Comparison of ENCODE assay signal across 8 cellular contexts in genomic region chr3:53881691-53882593, GRCh38. TPM values are rescaled to one million over a fixed set of nuclear protein-coding genes. Genes with fewer than 3 reads are reported as not detected.
DNase-seq lines count a peak whose midpoint lies in the region; ATAC-seq and TF ChIP-seq lines count a peak whose summit lies in the region.

Gene ACTR8, minus strand, starts transcription at chr3:53882152. Its CDS starts 51 bp downstream, at chr3:53882101.

- H3K27me3 ChIP-seq in PC-9 (ENCODE audit: insufficient read depth, low read depth): no peaks in the 10 kb centered on the region
- H3K27me3 ChIP-seq in esophagus (ENCODE audit: control insufficient read depth in 1 of 2, insufficient read depth in 2 of 2, low read length in 2 of 2): no peaks in the 10 kb centered on the region
- H3K27me3 ChIP-seq in mucosa of stomach (ENCODE audit: control insufficient read depth, insufficient read depth, low read length): no peaks in the 10 kb centered on the region

- no peak for TF ChIP-seq CTCF in PC-9 (conservative IDR thresholded peaks at IDR 0.05)

- peak within 1 kb of the TSS; percentile 79 for H3K9ac ChIP-seq in mucosa of stomach (ENCODE audit: low read length)

- peak within 1 kb of the TSS; percentile 95 for H3K4me2 ChIP-seq in PC-9

- H3K36me3 ChIP-seq in PC-9 (ENCODE audit: low read depth) (peaks cover 16% of the 10 kb centered on the region; the same call in 1 of the 2 replicates), esophagus (ENCODE audit: control insufficient read depth in 2 of 2, insufficient read depth in 2 of 2, low read length in 1 of 2) (peaks cover 2 to 10% of the 10 kb centered on the region in 2 donors), mucosa of stomach (ENCODE audit: control insufficient read depth, insufficient read depth, low read length) (peaks cover 6% of the 10 kb centered on the region)

- H3K4me1 ChIP-seq in PC-9 (replicated peaks; ENCODE audit: insufficient read depth) (peaks cover 9% of the 10 kb centered on the region), esophagus (ENCODE audit: control insufficient read depth in 2 of 2, insufficient read depth in 2 of 2, low read length in 1 of 2) (peaks cover 3 to 8% of the 10 kb centered on the region in 2 donors), mucosa of stomach (ENCODE audit: control insufficient read depth, insufficient read depth, low read length) (peaks cover 10% of the 10 kb centered on the region)

- BruUV-seq in PC-9 (replicated peaks; lab: Mats Ljungman, UMichigan): TSS peak; percentile 58

- peak; percentile 68 for ATAC-seq in GM21367 (IDR thresholded peaks at IDR 0.05; ENCODE audit: unreplicated experiment)

- H2AFZ ChIP-seq in PC-9: peak within 1 kb of the TSS; percentile 88

- in situ Hi-C loops in Caki2 (cut with HindIII; ENCODE audit: low pct_unique_long_range_greater_than_20kb, low sequenced_read_pairs): no loop called here

- intact Hi-C loops in PC-9 (cut with micrococcal nuclease; ENCODE audit: unreplicated experiment): loop anchor here (1.0 kb wide), 1 partner anchor 9 kb away; the partner anchor contains the start of gene SELENOK

- POLR2A ChIA-PET in PC-9 (lab: Charles Lee; ENCODE audit: unreplicated experiment): no interaction called here

- peaks cover 14% of the 10 kb centered on the region for H3K79me2 ChIP-seq in PC-9 (ENCODE audit: low read depth)

- H3K4me3 ChIP-seq in PC-9: peak within 1 kb of the TSS; percentile 94
- H3K4me3 ChIP-seq in esophagus (ENCODE audit: low read depth in 1 of 2, low read length in 2 of 2): peak within 1 kb of the TSS; percentile 92 to 95
- peak within 1 kb of the TSS; percentile 70 for H3K4me3 ChIP-seq in mucosa of stomach (ENCODE audit: low read length)

- H3K27ac ChIP-seq in PC-9 (no peak within 1 kb of the TSS), esophagus (ENCODE audit: low read depth in 2 of 2, low read length in 1 of 2) (peak within 1 kb of the TSS; percentile 68 to 79)

- peak; percentile 72 for DNase-seq in Caki2 (ENCODE audit: low read depth)
- DNase-seq in HUDEP-2 (lab: John Stamatoyannopoulos, UW; ENCODE audit: unreplicated experiment in 76 of 76): peak in 73 of 76 experiments; percentile 6 to 92 (median 67)
- peak; percentile 58 to 85 for DNase-seq in PC-9
- peak; percentile 91 for DNase-seq in activated T-cell treated with anti-CD3 and anti-CD28 coated beads, Interleukin-2, amount 50 U/mL, for 1 hour
- peak; percentile 89 for DNase-seq in stimulated activated CD8-positive, alpha-beta memory T cell treated with anti-CD3 and anti-CD28 coated beads, Interleukin-4, amount 100 ng/mL, for 48 hours

- CTCF ChIA-PET in PC-9 (lab: Charles Lee): no interaction called here

- no peaks in the 10 kb centered on the region for H3K9me3 ChIP-seq in PC-9 (ENCODE audit: insufficient read depth, low read depth)
- H3K9me3 ChIP-seq in esophagus (ENCODE audit: control insufficient read depth in 2 of 2, insufficient read depth in 1 of 2, low read depth in 1 of 2, low read length in 1 of 2): no peaks in the 10 kb centered on the region
- H3K9me3 ChIP-seq in mucosa of stomach (ENCODE audit: control insufficient read depth, low read length): no peaks in the 10 kb centered on the region

- no peaks in the 10 kb centered on the region for H4K20me1 ChIP-seq in PC-9 (ENCODE audit: insufficient read depth)

- no peaks in the 10 kb centered on the region; the same call in 1 of the 2 replicates for H3F3A ChIP-seq in PC-9 (ENCODE audit: insufficient read depth, low read depth)

- WGBS in esophagus, 2 donors: 1 to 2% methylated on average over 58 to 65 of the region's 65 CpGs

- no peaks in the 10 kb centered on the region for H3K9me2 ChIP-seq in PC-9 (ENCODE audit: insufficient read depth)

RNA-seq across cellular contexts. Expression of gene ACTR8, which starts in this region (rescaled TPM):
- 12.3 and 18.5 TPM in 2 replicates for total RNA-seq in Caki2 (2014; rRNA removed; shearing (Covaris generic); ENCODE audit: low replicate concordance)
- total RNA-seq in PC-9 (2021): 21.5 and 25.5 TPM in 2 replicates
- 1 to 10 TPM; 7.1 to 9.2 TPM for polyA plus RNA-seq in esophagus
